1 cellular context compared by ENCODE assay signal in the genomic region with DNA sequence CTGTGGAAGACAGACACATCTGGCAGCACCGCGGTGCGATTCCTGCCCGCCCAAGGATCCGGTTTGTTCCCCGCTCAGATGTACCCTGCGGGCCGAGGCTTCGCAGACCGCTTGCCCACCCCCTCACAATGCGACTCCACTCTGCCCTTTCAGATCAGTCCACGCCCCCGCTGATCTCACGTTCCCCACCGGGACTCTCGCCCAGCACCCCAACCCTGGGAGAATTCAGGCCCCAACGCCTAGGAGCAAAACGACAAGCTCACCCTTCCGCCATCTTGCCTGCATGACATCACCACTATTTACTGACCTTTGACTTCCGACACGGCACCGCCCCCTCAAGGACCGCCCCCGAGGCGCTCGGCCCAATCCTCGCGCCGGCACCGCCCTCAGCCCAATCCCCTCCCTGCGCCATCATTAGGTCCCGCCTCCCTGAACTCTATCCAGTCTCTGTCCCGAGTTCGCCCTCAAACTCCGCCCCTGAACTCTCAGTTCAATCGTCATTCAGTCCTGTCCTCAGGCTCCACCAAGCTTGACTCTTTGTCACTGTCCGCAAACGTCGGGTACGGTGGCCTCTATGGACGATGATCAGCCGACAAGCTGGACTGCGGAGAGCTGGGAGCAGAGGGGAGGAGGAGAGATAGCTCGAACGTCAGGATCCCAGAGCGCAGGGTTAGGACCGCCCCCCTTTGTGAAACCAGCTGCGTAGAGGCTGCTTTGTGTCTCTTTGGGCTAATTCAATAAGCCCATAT.
TF ChIP-seq lines count a peak whose summit lies in the region.

A gene with protein sequence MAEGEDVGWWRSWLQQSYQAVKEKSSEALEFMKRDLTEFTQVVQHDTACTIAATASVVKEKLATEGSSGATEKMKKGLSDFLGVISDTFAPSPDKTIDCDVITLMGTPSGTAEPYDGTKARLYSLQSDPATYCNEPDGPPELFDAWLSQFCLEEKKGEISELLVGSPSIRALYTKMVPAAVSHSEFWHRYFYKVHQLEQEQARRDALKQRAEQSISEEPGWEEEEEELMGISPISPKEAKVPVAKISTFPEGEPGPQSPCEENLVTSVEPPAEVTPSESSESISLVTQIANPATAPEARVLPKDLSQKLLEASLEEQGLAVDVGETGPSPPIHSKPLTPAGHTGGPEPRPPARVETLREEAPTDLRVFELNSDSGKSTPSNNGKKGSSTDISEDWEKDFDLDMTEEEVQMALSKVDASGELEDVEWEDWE (minus strand): TSS at position 301 of the 749 bp plus-strand sequence. CDS start 27 bp downstream, at position 274.

TF ChIP-seq in HEK293, 187 proteins besides CTCF, POLR2A, EP300 and RAD21 (continued from another document and continues in another):
- TF ChIP-seq, protein P1, sequence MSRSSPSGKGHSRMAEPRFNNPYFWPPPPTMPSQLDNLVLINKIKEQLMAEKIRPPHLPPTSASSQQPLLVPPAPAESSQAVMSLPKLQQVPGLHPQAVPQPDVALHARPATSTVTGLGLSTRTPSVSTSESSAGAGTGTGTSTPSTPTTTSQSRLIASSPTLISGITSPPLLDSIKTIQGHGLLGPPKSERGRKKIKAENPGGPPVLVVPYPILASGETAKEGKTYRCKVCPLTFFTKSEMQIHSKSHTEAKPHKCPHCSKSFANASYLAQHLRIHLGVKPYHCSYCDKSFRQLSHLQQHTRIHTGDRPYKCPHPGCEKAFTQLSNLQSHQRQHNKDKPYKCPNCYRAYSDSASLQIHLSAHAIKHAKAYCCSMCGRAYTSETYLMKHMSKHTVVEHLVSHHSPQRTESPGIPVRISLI (tag by site-specific recombination; IDR thresholded peaks at IDR 0.05): no peak
- TF ChIP-seq BCL11B (tag by site-specific recombination; IDR thresholded peaks at IDR 0.05; ENCODE audit: low read depth) (no peak), ZNF324 (tag by site-specific recombination; IDR thresholded peaks at IDR 0.05) (peak; percentile 91; the same call in 1 of the 2 replicates), ZNF248 (tag by site-specific recombination; IDR thresholded peaks at IDR 0.05) (no peak), BCL11A (tag by site-specific recombination; IDR thresholded peaks at IDR 0.05; ENCODE audit: low read depth) (peak; percentile 14; the same call in 1 of the 2 replicates), ZNF19 (tag by site-specific recombination; IDR thresholded peaks at IDR 0.05; ENCODE audit: low read depth) (no peak), ZBTB48 (tag by site-specific recombination; IDR thresholded peaks at IDR 0.05) (no peak), ZIC2 (tag by site-specific recombination; IDR thresholded peaks at IDR 0.05) (no peak; the same call in 1 of the 2 replicates), ZNF776 (tag by site-specific recombination; IDR thresholded peaks at IDR 0.05; ENCODE audit: borderline replicate concordance) (no peak), SP3 (tag by site-specific recombination; IDR thresholded peaks at IDR 0.05) (peak; percentile 100), ZNF155 (tag by site-specific recombination; IDR thresholded peaks at IDR 0.05) (no peak), KLF8 (tag by site-specific recombination; IDR thresholded peaks at IDR 0.05) (peak; percentile 93), EGR2 (tag by site-specific recombination; IDR thresholded peaks at IDR 0.05; ENCODE audit: low read depth) (peak; percentile 74), ZSCAN23 (tag by site-specific recombination; IDR thresholded peaks at IDR 0.05) (no peak), MEIS1 (CRISPR knock-in tag; IDR thresholded peaks at IDR 0.05; ENCODE audit: borderline replicate concordance) (no peak), ZNF658 (tag by site-specific recombination; IDR thresholded peaks at IDR 0.05) (no peak), ZNF354C (tag by site-specific recombination; IDR thresholded peaks at IDR 0.05; ENCODE audit: borderline replicate concordance, low read depth) (no peak), ZNF777 (tag by site-specific recombination; IDR thresholded peaks at IDR 0.05; ENCODE audit: borderline replicate concordance) (no peak)
- TF ChIP-seq, protein P2, sequence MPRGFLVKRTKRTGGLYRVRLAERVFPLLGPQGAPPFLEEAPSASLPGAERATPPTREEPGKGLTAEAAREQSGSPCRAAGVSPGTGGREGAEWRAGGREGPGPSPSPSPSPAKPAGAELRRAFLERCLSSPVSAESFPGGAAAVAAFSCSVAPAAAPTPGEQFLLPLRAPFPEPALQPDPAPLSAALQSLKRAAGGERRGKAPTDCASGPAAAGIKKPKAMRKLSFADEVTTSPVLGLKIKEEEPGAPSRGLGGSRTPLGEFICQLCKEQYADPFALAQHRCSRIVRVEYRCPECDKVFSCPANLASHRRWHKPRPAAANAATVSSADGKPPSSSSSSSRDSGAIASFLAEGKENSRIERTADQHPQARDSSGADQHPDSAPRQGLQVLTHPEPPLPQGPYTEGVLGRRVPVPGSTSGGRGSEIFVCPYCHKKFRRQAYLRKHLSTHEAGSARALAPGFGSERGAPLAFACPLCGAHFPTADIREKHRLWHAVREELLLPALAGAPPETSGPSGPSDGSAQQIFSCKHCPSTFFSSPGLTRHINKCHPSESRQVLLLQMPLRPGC (tag by site-specific recombination; IDR thresholded peaks at IDR 0.05): peak; percentile 77; the same call in 1 of the 2 replicates
- TF ChIP-seq, protein P3, sequence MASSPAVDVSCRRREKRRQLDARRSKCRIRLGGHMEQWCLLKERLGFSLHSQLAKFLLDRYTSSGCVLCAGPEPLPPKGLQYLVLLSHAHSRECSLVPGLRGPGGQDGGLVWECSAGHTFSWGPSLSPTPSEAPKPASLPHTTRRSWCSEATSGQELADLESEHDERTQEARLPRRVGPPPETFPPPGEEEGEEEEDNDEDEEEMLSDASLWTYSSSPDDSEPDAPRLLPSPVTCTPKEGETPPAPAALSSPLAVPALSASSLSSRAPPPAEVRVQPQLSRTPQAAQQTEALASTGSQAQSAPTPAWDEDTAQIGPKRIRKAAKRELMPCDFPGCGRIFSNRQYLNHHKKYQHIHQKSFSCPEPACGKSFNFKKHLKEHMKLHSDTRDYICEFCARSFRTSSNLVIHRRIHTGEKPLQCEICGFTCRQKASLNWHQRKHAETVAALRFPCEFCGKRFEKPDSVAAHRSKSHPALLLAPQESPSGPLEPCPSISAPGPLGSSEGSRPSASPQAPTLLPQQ (tag by site-specific recombination; IDR thresholded peaks at IDR 0.05): peak; percentile 81
- TF ChIP-seq, protein P4, sequence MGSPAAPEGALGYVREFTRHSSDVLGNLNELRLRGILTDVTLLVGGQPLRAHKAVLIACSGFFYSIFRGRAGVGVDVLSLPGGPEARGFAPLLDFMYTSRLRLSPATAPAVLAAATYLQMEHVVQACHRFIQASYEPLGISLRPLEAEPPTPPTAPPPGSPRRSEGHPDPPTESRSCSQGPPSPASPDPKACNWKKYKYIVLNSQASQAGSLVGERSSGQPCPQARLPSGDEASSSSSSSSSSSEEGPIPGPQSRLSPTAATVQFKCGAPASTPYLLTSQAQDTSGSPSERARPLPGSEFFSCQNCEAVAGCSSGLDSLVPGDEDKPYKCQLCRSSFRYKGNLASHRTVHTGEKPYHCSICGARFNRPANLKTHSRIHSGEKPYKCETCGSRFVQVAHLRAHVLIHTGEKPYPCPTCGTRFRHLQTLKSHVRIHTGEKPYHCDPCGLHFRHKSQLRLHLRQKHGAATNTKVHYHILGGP (tag by site-specific recombination; IDR thresholded peaks at IDR 0.05): no peak
- TF ChIP-seq, protein P5, sequence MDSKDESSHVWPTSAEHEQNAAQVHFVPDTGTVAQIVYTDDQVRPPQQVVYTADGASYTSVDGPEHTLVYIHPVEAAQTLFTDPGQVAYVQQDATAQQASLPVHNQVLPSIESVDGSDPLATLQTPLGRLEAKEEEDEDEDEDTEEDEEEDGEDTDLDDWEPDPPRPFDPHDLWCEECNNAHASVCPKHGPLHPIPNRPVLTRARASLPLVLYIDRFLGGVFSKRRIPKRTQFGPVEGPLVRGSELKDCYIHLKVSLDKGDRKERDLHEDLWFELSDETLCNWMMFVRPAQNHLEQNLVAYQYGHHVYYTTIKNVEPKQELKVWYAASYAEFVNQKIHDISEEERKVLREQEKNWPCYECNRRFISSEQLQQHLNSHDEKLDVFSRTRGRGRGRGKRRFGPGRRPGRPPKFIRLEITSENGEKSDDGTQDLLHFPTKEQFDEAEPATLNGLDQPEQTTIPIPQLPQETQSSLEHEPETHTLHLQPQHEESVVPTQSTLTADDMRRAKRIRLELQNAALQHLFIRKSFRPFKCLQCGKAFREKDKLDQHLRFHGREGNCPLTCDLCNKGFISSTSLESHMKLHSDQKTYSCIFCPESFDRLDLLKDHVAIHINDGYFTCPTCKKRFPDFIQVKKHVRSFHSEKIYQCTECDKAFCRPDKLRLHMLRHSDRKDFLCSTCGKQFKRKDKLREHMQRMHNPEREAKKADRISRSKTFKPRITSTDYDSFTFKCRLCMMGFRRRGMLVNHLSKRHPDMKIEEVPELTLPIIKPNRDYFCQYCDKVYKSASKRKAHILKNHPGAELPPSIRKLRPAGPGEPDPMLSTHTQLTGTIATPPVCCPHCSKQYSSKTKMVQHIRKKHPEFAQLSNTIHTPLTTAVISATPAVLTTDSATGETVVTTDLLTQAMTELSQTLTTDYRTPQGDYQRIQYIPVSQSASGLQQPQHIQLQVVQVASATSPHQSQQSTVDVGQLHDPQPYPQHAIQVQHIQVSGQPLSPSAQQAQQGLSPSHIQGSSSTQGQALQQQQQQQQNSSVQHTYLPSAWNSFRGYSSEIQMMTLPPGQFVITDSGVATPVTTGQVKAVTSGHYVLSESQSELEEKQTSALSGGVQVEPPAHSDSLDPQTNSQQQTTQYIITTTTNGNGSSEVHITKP (tag by site-specific recombination; IDR thresholded peaks at IDR 0.05): no peak
- TF ChIP-seq, protein P6, sequence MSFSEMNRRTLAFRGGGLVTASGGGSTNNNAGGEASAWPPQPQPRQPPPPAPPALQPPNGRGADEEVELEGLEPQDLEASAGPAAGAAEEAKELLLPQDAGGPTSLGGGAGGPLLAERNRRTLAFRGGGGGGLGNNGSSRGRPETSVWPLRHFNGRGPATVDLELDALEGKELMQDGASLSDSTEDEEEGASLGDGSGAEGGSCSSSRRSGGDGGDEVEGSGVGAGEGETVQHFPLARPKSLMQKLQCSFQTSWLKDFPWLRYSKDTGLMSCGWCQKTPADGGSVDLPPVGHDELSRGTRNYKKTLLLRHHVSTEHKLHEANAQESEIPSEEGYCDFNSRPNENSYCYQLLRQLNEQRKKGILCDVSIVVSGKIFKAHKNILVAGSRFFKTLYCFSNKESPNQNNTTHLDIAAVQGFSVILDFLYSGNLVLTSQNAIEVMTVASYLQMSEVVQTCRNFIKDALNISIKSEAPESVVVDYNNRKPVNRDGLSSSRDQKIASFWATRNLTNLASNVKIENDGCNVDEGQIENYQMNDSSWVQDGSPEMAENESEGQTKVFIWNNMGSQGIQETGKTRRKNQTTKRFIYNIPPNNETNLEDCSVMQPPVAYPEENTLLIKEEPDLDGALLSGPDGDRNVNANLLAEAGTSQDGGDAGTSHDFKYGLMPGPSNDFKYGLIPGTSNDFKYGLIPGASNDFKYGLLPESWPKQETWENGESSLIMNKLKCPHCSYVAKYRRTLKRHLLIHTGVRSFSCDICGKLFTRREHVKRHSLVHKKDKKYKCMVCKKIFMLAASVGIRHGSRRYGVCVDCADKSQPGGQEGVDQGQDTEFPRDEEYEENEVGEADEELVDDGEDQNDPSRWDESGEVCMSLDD (tag by site-specific recombination; IDR thresholded peaks at IDR 0.05): peak; percentile 81
- TF ChIP-seq, protein P7, sequence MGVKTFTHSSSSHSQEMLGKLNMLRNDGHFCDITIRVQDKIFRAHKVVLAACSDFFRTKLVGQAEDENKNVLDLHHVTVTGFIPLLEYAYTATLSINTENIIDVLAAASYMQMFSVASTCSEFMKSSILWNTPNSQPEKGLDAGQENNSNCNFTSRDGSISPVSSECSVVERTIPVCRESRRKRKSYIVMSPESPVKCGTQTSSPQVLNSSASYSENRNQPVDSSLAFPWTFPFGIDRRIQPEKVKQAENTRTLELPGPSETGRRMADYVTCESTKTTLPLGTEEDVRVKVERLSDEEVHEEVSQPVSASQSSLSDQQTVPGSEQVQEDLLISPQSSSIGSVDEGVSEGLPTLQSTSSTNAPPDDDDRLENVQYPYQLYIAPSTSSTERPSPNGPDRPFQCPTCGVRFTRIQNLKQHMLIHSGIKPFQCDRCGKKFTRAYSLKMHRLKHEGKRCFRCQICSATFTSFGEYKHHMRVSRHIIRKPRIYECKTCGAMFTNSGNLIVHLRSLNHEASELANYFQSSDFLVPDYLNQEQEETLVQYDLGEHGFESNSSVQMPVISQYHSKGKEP (tag by site-specific recombination; IDR thresholded peaks at IDR 0.05): no peak
- TF ChIP-seq, protein P8, sequence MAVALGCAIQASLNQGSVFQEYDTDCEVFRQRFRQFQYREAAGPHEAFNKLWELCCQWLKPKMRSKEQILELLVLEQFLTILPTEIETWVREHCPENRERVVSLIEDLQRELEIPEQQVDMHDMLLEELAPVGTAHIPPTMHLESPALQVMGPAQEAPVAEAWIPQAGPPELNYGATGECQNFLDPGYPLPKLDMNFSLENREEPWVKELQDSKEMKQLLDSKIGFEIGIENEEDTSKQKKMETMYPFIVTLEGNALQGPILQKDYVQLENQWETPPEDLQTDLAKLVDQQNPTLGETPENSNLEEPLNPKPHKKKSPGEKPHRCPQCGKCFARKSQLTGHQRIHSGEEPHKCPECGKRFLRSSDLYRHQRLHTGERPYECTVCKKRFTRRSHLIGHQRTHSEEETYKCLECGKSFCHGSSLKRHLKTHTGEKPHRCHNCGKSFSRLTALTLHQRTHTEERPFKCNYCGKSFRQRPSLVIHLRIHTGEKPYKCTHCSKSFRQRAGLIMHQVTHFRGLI (tag by site-specific recombination; IDR thresholded peaks at IDR 0.05): no peak
- TF ChIP-seq, protein P9, sequence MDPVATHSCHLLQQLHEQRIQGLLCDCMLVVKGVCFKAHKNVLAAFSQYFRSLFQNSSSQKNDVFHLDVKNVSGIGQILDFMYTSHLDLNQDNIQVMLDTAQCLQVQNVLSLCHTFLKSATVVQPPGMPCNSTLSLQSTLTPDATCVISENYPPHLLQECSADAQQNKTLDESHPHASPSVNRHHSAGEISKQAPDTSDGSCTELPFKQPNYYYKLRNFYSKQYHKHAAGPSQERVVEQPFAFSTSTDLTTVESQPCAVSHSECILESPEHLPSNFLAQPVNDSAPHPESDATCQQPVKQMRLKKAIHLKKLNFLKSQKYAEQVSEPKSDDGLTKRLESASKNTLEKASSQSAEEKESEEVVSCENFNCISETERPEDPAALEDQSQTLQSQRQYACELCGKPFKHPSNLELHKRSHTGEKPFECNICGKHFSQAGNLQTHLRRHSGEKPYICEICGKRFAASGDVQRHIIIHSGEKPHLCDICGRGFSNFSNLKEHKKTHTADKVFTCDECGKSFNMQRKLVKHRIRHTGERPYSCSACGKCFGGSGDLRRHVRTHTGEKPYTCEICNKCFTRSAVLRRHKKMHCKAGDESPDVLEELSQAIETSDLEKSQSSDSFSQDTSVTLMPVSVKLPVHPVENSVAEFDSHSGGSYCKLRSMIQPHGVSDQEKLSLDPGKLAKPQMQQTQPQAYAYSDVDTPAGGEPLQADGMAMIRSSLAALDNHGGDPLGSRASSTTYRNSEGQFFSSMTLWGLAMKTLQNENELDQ (tag by site-specific recombination; IDR thresholded peaks at IDR 0.05; ENCODE audit: low read depth): no peak
- TF ChIP-seq, protein P10, sequence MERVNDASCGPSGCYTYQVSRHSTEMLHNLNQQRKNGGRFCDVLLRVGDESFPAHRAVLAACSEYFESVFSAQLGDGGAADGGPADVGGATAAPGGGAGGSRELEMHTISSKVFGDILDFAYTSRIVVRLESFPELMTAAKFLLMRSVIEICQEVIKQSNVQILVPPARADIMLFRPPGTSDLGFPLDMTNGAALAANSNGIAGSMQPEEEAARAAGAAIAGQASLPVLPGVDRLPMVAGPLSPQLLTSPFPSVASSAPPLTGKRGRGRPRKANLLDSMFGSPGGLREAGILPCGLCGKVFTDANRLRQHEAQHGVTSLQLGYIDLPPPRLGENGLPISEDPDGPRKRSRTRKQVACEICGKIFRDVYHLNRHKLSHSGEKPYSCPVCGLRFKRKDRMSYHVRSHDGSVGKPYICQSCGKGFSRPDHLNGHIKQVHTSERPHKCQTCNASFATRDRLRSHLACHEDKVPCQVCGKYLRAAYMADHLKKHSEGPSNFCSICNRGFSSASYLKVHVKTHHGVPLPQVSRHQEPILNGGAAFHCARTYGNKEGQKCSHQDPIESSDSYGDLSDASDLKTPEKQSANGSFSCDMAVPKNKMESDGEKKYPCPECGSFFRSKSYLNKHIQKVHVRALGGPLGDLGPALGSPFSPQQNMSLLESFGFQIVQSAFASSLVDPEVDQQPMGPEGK (tag by site-specific recombination; IDR thresholded peaks at IDR 0.05): peak; percentile 73
